In the genomic region with DNA sequence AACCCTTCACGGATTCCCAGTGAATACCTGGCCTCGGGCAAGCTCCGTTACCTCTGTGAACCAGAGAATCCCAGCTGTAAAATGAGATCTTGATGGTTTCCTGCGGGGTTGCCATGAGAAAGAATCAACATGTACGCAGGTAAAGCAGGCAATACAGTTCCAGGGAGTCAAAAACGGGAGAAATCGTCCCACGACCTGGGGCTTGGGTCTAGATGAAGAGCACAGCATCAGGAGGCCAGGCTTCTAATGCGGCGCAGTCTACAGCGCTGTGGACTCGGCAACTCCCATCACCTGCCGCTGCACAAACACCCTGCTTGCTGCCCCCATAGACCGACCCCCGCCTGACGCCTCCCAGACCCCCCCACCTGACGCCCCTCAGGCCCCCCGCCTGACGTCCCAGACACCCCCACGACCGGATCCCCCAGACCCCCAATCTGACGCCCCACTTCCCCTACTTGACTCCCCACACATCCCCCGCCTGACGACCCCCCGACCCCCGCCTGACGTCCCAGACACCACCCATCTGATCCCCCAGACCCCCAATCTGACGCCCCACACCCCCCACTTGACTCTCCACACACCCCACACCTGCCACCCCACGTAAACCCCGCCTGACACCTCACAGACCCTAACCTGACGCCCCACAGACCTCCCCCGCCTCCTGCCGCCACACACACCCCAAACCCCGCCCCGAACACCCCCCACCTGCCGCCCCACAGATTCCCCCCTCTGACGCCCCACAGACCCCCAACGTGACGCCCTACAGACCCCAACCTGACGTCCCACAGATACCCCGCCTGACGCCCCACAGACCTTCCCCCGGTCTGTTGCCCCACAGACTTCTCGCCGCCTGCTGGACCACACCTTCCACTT, we compare ENCODE assay signal across 8 cellular contexts. TPM values are rescaled to one million over a fixed set of nuclear protein-coding genes. Genes with fewer than 3 reads are reported as not detected.
A peak's percentile ranks its signal among the peaks of the same experiment; 100 is the strongest.
DNase-seq lines count a peak whose midpoint lies in the region; ATAC-seq lines count a peak whose summit lies in the region.

No MANE protein-coding gene starts in this region.

- H3K27me3 Mint-ChIP-seq in activated naive CD8-positive, alpha-beta T cell treated with anti-CD3 and anti-CD28 coated beads for 36 hours, result peaks cover 4% of the 10 kb centered on the region

- peaks cover 30% of the 10 kb centered on the region for H3K4me1 Mint-ChIP-seq in activated naive CD8-positive, alpha-beta T cell treated with anti-CD3 and anti-CD28 coated beads for 36 hours
- H3K4me1 Mint-ChIP-seq in stimulated activated effector memory CD8-positive, alpha-beta T cell treated with anti-CD3 and anti-CD28 coated beads, Interleukin-12 subunit alpha, Interleukin-12 subunit beta, amount 100 ng/mL, for 72 hours, result peaks cover 19% of the 10 kb centered on the region

- peaks cover 42% of the 10 kb centered on the region for H3K79me2 ChIP-seq in Karpas-422 (ENCODE audit: low read length)

- H3K36me3 Mint-ChIP-seq in activated naive CD8-positive, alpha-beta T cell treated with anti-CD3 and anti-CD28 coated beads for 36 hours, result peaks cover 36% of the 10 kb centered on the region
- H3K36me3 Mint-ChIP-seq in stimulated activated effector memory CD8-positive, alpha-beta T cell treated with anti-CD3 and anti-CD28 coated beads, Interleukin-12 subunit alpha, Interleukin-12 subunit beta, amount 100 ng/mL, for 72 hours, result peaks cover 33% of the 10 kb centered on the region

- H2AFZ ChIP-seq in Karpas-422 (ENCODE audit: low read length), result no peak overlapping the region

- H3K4me3 Mint-ChIP-seq in activated naive CD8-positive, alpha-beta T cell treated with anti-CD3 and anti-CD28 coated beads for 36 hours, result peak overlapping the region; percentile 79
- H3K4me3 Mint-ChIP-seq in stimulated activated effector memory CD8-positive, alpha-beta T cell treated with anti-CD3 and anti-CD28 coated beads, Interleukin-12 subunit alpha, Interleukin-12 subunit beta, amount 100 ng/mL, for 72 hours, result peak overlapping the region; percentile 96

- peak overlapping the region; percentile 71 for H3K4me3 ChIP-seq in BLaER1
- H3K4me3 ChIP-seq in Karpas-422 (ENCODE audit: low read length), result peak overlapping the region; percentile 53
- H3K4me3 ChIP-seq in iPS DF 6.9 (ENCODE audit: low read length), result peak overlapping the region; percentile 61; the same call in 1 of the 2 replicates

- H3K36me3 ChIP-seq in BLaER1, result peaks cover 12% of the 10 kb centered on the region
- H3K36me3 ChIP-seq in Karpas-422 (ENCODE audit: insufficient read depth, low read length), result peaks cover 18% of the 10 kb centered on the region
- H3K36me3 ChIP-seq in iPS DF 6.9 (ENCODE audit: control insufficient read depth, insufficient read depth, low read length), result no peaks in the 10 kb centered on the region

- WGBS in iPS DF 6.9 (ENCODE audit: insufficient coverage, insufficient read length), result no CpG with 5 or more reads among the region's 45 CpGs

- H3K4me1 ChIP-seq in BLaER1 (peaks cover 71% of the 10 kb centered on the region), Karpas-422 (ENCODE audit: low read length) (peaks cover 48% of the 10 kb centered on the region), iPS DF 6.9 (ENCODE audit: control insufficient read depth, insufficient read depth, low read length) (no peaks in the 10 kb centered on the region)

- peak overlapping the region; percentile 93 for H3K4me2 ChIP-seq in BLaER1
- H3K4me2 ChIP-seq in Karpas-422 (ENCODE audit: low read depth, low read length, poor library complexity, severe bottlenecking), result peak overlapping the region; percentile 57

- H3K27ac ChIP-seq in BLaER1 (peak overlapping the region; percentile 85), Karpas-422 (ENCODE audit: low read length) (no peak overlapping the region; the same call in 1 of the 2 replicates), iPS DF 6.9 (ENCODE audit: low read length) (no peak overlapping the region)

- H3K9ac ChIP-seq in BLaER1, result peak overlapping the region; percentile 84
- peak overlapping the region; percentile 49 for H3K9ac ChIP-seq in Karpas-422 (ENCODE audit: low read length)

- H3K9me3 Mint-ChIP-seq in activated naive CD8-positive, alpha-beta T cell treated with anti-CD3 and anti-CD28 coated beads for 36 hours, result peaks cover 11% of the 10 kb centered on the region
- H3K9me3 Mint-ChIP-seq in stimulated activated effector memory CD8-positive, alpha-beta T cell treated with anti-CD3 and anti-CD28 coated beads, Interleukin-12 subunit alpha, Interleukin-12 subunit beta, amount 100 ng/mL, for 72 hours, result peaks cover 2% of the 10 kb centered on the region

- peak overlapping the region; percentile 58 for H3K27ac Mint-ChIP-seq in activated naive CD8-positive, alpha-beta T cell treated with anti-CD3 and anti-CD28 coated beads for 36 hours
- H3K27ac Mint-ChIP-seq in stimulated activated effector memory CD8-positive, alpha-beta T cell treated with anti-CD3 and anti-CD28 coated beads, Interleukin-12 subunit alpha, Interleukin-12 subunit beta, amount 100 ng/mL, for 72 hours, result peak overlapping the region; percentile 41

- H3K9me2 ChIP-seq in Karpas-422 (replicated peaks; ENCODE audit: insufficient read depth, low read length), result no peaks in the 10 kb centered on the region

- DNase-seq in Karpas-422 (no peak), iPS DF 6.9 (ENCODE audit: low read depth, low spot score) (no peak), HT-29 (ENCODE audit: low spot score) (no peak), SW 1271 (lab: John Stamatoyannopoulos, UW) (no peak)
- no peak for DNase-seq in activated naive CD8-positive, alpha-beta T cell treated with anti-CD3 and anti-CD28 coated beads for 36 hours
- DNase-seq in stimulated activated effector memory CD8-positive, alpha-beta T cell treated with anti-CD3 and anti-CD28 coated beads, Interleukin-12 subunit alpha, Interleukin-12 subunit beta, amount 100 ng/mL, for 72 hours (ENCODE audit: low spot score in 2 of 2), result no peak
- DNase-seq in activated CD4-positive, alpha-beta T cell treated with anti-CD3 and anti-CD28 coated beads for 48 hours, result no peak

- ATAC-seq in stimulated activated effector memory CD8-positive, alpha-beta T cell treated with anti-CD3 and anti-CD28 coated beads, Interleukin-12 subunit alpha, Interleukin-12 subunit beta, amount 100 ng/mL, for 72 hours, result no peak

- H3K27me3 ChIP-seq in BLaER1 (no peaks in the 10 kb centered on the region), Karpas-422 (ENCODE audit: low read length) (no peaks in the 10 kb centered on the region), iPS DF 6.9 (ENCODE audit: control insufficient read depth, insufficient read depth, low read length) (no peaks in the 10 kb centered on the region)

- peaks cover 13% of the 10 kb centered on the region for H4K20me1 ChIP-seq in BLaER1
- no peaks in the 10 kb centered on the region for H4K20me1 ChIP-seq in Karpas-422 (ENCODE audit: insufficient read depth, low read depth, low read length)

- H3K9me3 ChIP-seq in BLaER1 (peaks cover 6% of the 10 kb centered on the region), Karpas-422 (ENCODE audit: low read length) (no peaks in the 10 kb centered on the region), iPS DF 6.9 (ENCODE audit: control insufficient read depth, insufficient read depth, low read length) (no peaks in the 10 kb centered on the region)

RNA-seq across cellular contexts. Expression of a gene that starts 0.6 kb away (rescaled TPM):
- 10.8 and 18.7 TPM in 2 replicates for total RNA-seq in Karpas-422 (2014; rRNA removed; shearing (Covaris generic); ENCODE audit: low replicate concordance)
- total RNA-seq in activated naive CD8-positive, alpha-beta T cell treated with anti-CD3 and anti-CD28 coated beads for 36 hours, result 1 to 10 TPM; 8.9 to 9.1 TPM
- 3.7 and 4.3 TPM in 2 replicates for total RNA-seq in HT-29 (2014; rRNA removed; shearing (Covaris generic))

RNA-seq across cellular contexts. Expression of a gene that starts 3.4 kb away (rescaled TPM):
- total RNA-seq in Karpas-422 (2014; rRNA removed; shearing (Covaris generic); ENCODE audit: low replicate concordance), result 4.9 and 10.3 TPM in 2 replicates
- total RNA-seq in activated naive CD8-positive, alpha-beta T cell treated with anti-CD3 and anti-CD28 coated beads for 36 hours, result 1 to 10 TPM; 5.2 to 5.3 TPM
- 3.6 and 5.1 TPM in 2 replicates for total RNA-seq in HT-29 (2014; rRNA removed; shearing (Covaris generic))

RNA-seq across cellular contexts. Expression of a gene that starts 54.8 kb away (rescaled TPM):
- total RNA-seq in Karpas-422 (2014; rRNA removed; shearing (Covaris generic); ENCODE audit: low replicate concordance), result 1.1 and 1.3 TPM in 2 replicates
- total RNA-seq in activated naive CD8-positive, alpha-beta T cell treated with anti-CD3 and anti-CD28 coated beads for 36 hours, result 1 to 10 TPM; 5.1 to 6.1 TPM
- total RNA-seq in HT-29 (2014; rRNA removed; shearing (Covaris generic)), result 0.08 and 0.15 TPM in 2 replicates
